ENCODE assay signal across 8 cellular contexts in genomic region chr19:57559008-57559403, GRCh38. TPM values are rescaled to one million over a fixed set of nuclear protein-coding genes. Genes with fewer than 3 reads are reported as not detected.
DNase-seq lines count a peak whose midpoint lies in the region; ATAC-seq and TF ChIP-seq lines count a peak whose summit lies in the region.

No MANE protein-coding gene starts in this region.

- H3K9ac ChIP-seq in SK-N-SH = peak overlapping the region; percentile 75
- peak overlapping the region; percentile 96 for H3K9ac ChIP-seq in mesendoderm (ENCODE audit: low read length)

- peaks cover 7% of the 10 kb centered on the region; the same call in 1 of the 2 replicates for H3K9me3 ChIP-seq in SK-N-SH
- peaks cover 3% of the 10 kb centered on the region for H3K9me3 ChIP-seq in effector memory CD4-positive, alpha-beta T cell (ENCODE audit: control insufficient read depth, low read length)
- peaks cover 0 to 64% (median 12%) of the 10 kb centered on the region in 4 donors for H3K9me3 ChIP-seq in tibial nerve

- no peak overlapping the region for H4K8ac ChIP-seq in mesendoderm (ENCODE audit: low read depth, low read length)

- H3K56ac ChIP-seq in mesendoderm (ENCODE audit: low read length) = peak overlapping the region; percentile 97

- no peak overlapping the region for H2BK5ac ChIP-seq in mesendoderm (ENCODE audit: low read length)

- H3K4ac ChIP-seq in mesendoderm (ENCODE audit: low read depth, low read length) = no peak overlapping the region

- peak overlapping the region; percentile 57 for H3K23ac ChIP-seq in mesendoderm (ENCODE audit: low read length)

- H3F3A ChIP-seq in SK-N-SH (replicated peaks; ENCODE audit: insufficient read depth) = no peaks in the 10 kb centered on the region

- ATAC-seq in HG02623 (IDR thresholded peaks at IDR 0.05; ENCODE audit: unreplicated experiment) (peak; percentile 20), GM19324 (IDR thresholded peaks at IDR 0.05; ENCODE audit: low FRiP score, unreplicated experiment) (no peak)

- peak overlapping the region; percentile 38 to 48; a peak in 2 of 4 replicates for H3K27ac ChIP-seq in SK-N-SH (ENCODE audit: low read depth in 2 of 2, low read length in 1 of 2)
- H3K27ac ChIP-seq in effector memory CD4-positive, alpha-beta T cell (ENCODE audit: insufficient read depth, low read length, poor library complexity, severe bottlenecking) = peak overlapping the region; percentile 52
- no peak overlapping the region for H3K27ac ChIP-seq in mesendoderm (ENCODE audit: low read depth, low read length)
- peak overlapping the region in 2 of 4 donors; percentile 67 to 75 for H3K27ac ChIP-seq in tibial nerve

- H4K20me1 ChIP-seq in SK-N-SH (ENCODE audit: insufficient read depth) = no peaks in the 10 kb centered on the region

- no peaks in the 10 kb centered on the region for H3K9me2 ChIP-seq in SK-N-SH

- TF ChIP-seq RAD21 in SK-N-SH (IDR thresholded peaks at IDR 0.05; ENCODE audit: low read length) = no peak

- peaks cover 12% of the 10 kb centered on the region for H3K79me1 ChIP-seq in mesendoderm (ENCODE audit: low read length)

- H2BK120ac ChIP-seq in mesendoderm (ENCODE audit: low read depth, low read length) = no peak overlapping the region

- no peak overlapping the region for H3K18ac ChIP-seq in mesendoderm (ENCODE audit: low read length)

- no peak overlapping the region for H2AK5ac ChIP-seq in mesendoderm (ENCODE audit: low read length)

- DNase-seq in DMS79 treated with DMSO at 0.1 percent for 48 hours (lab: John Stamatoyannopoulos, UW) = peak; percentile 14
- no peak for DNase-seq in DMS79 (lab: John Stamatoyannopoulos, UW)
- peak; percentile 54 for DNase-seq in SK-N-SH
- DNase-seq in effector memory CD4-positive, alpha-beta T cell = no peak
- DNase-seq in mesendoderm = peak; percentile 56
- no peak for DNase-seq in tibial nerve (ENCODE audit: low spot score in 2 of 2)

- H3K4me3 ChIP-seq in SK-N-SH (ENCODE audit: low read depth in 2 of 2, low read length in 1 of 2) = peak overlapping the region; percentile 97
- H3K4me3 ChIP-seq in effector memory CD4-positive, alpha-beta T cell (ENCODE audit: insufficient read depth, low read depth, low read length, poor library complexity, severe bottlenecking) = peak overlapping the region; percentile 83
- peak overlapping the region; percentile 97 for H3K4me3 ChIP-seq in mesendoderm (ENCODE audit: low read length)
- H3K4me3 ChIP-seq in tibial nerve = peak overlapping the region; percentile 69 to 97 (median 82)

- H3K27me3 ChIP-seq in SK-N-SH (ENCODE audit: insufficient read depth) (no peaks in the 10 kb centered on the region), mesendoderm (ENCODE audit: insufficient read depth, low read length, poor library complexity) (no peaks in the 10 kb centered on the region), tibial nerve (no peaks in the 10 kb centered on the region)
- no peaks in the 10 kb centered on the region for H3K27me3 ChIP-seq in effector memory CD4-positive, alpha-beta T cell (replicated peaks; ENCODE audit: control insufficient read depth, insufficient read depth, low read length, poor library complexity, severe bottlenecking)

- H3K79me2 ChIP-seq in SK-N-SH (ENCODE audit: insufficient read depth) = peaks cover 33% of the 10 kb centered on the region
- peaks cover 7% of the 10 kb centered on the region for H3K79me2 ChIP-seq in mesendoderm (ENCODE audit: control insufficient read depth, insufficient read depth, low read length)

- no peak overlapping the region for H4K5ac ChIP-seq in mesendoderm (ENCODE audit: low read length)

- H3K4me2 ChIP-seq in SK-N-SH = peak overlapping the region; percentile 88
- H3K4me2 ChIP-seq in mesendoderm (ENCODE audit: low read length) = peak overlapping the region; percentile 47

- TF ChIP-seq CTCF in SK-N-SH (IDR thresholded peaks at IDR 0.05) (no peak), tibial nerve (IDR thresholded peaks at IDR 0.05) (no peak)

- POLR2A ChIA-PET in SK-N-SH (lab: Yijun Ruan, JAX) = no interaction called here

- CTCF ChIA-PET in SK-N-SH (lab: Yijun Ruan, JAX) = no interaction called here

- H3K4me1 ChIP-seq in SK-N-SH (ENCODE audit: control insufficient read depth in 1 of 2, insufficient read depth in 2 of 2, low read depth in 1 of 2, low read length in 1 of 2) (peaks cover 0 to 8% of the 10 kb centered on the region in 2 experiments; a peak in 2 of 4 replicates), mesendoderm (ENCODE audit: control insufficient read depth, low read depth, low read length) (peaks cover 4% of the 10 kb centered on the region), tibial nerve (peaks cover 0 to 20% (median 6%) of the 10 kb centered on the region in 4 donors)
- no peaks in the 10 kb centered on the region for H3K4me1 ChIP-seq in effector memory CD4-positive, alpha-beta T cell (ENCODE audit: control insufficient read depth, insufficient read depth, low read length, poor library complexity, severe bottlenecking)

- no peak for TF ChIP-seq POLR2A in tibial nerve (IDR thresholded peaks at IDR 0.05)

- peak overlapping the region; percentile 75 for H2AFZ ChIP-seq in SK-N-SH (ENCODE audit: low read depth)

- H2BK15ac ChIP-seq in mesendoderm (replicated peaks; ENCODE audit: low read depth) = no peak overlapping the region

- no peak for TF ChIP-seq EP300 in SK-N-SH (IDR thresholded peaks at IDR 0.05; ENCODE audit: borderline replicate concordance in 1 of 2, low read depth in 1 of 2, low read length in 1 of 2)
- no peak for TF ChIP-seq EP300 in tibial nerve (IDR thresholded peaks at IDR 0.05)

- H3K36me3 ChIP-seq in SK-N-SH (replicated peaks in 1 of 2; ENCODE audit: control insufficient read depth in 1 of 2, insufficient read depth in 2 of 2, low read length in 1 of 2) (peaks cover 20 to 25% of the 10 kb centered on the region in 2 experiments), mesendoderm (ENCODE audit: control insufficient read depth, insufficient read depth, low read length) (no peaks in the 10 kb centered on the region), tibial nerve (peaks cover 0 to 40% (median 16%) of the 10 kb centered on the region in 3 donors)
- peaks cover 24% of the 10 kb centered on the region for H3K36me3 ChIP-seq in effector memory CD4-positive, alpha-beta T cell (ENCODE audit: control insufficient read depth, insufficient read depth, low read length)

- WGBS in SK-N-SH (ENCODE audit: low lambda C conversion rate) = 3% methylated on average over 20 of the region's 22 CpGs
- no CpG with 5 or more reads among the region's 22 CpGs for WGBS in mesendoderm (ENCODE audit: extremely low coverage, insufficient coverage, low lambda C conversion rate)
- 0 to 1% methylated on average over 19 to 22 of the region's 22 CpGs for WGBS in tibial nerve, 2 donors

TF ChIP-seq in SK-N-SH, 30 proteins besides CTCF, POLR2A, EP300 and RAD21:
- TF ChIP-seq PBX3 (IDR thresholded peaks at IDR 0.05) (no peak), SIN3A (IDR thresholded peaks at IDR 0.05; ENCODE audit: borderline replicate concordance, low read depth, low read length) (peak; percentile 4; the same call in 1 of the 2 replicates), MAX (IDR thresholded peaks at IDR 0.05; ENCODE audit: low read depth) (0 out of 2 replicates have a peak, but pooled peaks have one; percentile 32), JUND (IDR thresholded peaks at IDR 0.05) (no peak), NRF1 (IDR thresholded peaks at IDR 0.05; ENCODE audit: low read depth, low read length) (no peak), RXRA (IDR thresholded peaks at IDR 0.05; ENCODE audit: borderline replicate concordance, low read depth) (no peak)

RNA-seq across cellular contexts. Expression of gene ZNF550, which starts 0.7 kb away (rescaled TPM):
- polyA plus RNA-seq in SK-N-SH (2012; rRNA removed) = 5.7 and 7.1 TPM in 2 replicates
- polyA plus RNA-seq in SK-N-SH (2012; cell fraction: cytosol; rRNA removed) = 4.2 and 5.0 TPM in 2 replicates
- 7.7 and 12.2 TPM in 2 replicates for polyA plus RNA-seq in SK-N-SH (2012; cell fraction: nucleus; rRNA removed)
- 3.4 TPM for polyA plus RNA-seq in mesendoderm (2013, experiment 1 of 2)
- polyA plus RNA-seq in mesendoderm (2013, experiment 2 of 2) = 3.0 TPM
- total RNA-seq in tibial nerve = 10 to 100 TPM in 1 of 4 donors, 1 to 10 TPM in 3; 6.6 to 11.0 (median 8.0) TPM

RNA-seq across cellular contexts. Expression of gene ZNF416, which starts 19.7 kb away (rescaled TPM):
- 2.0 and 2.8 TPM in 2 replicates for polyA plus RNA-seq in SK-N-SH (2012; rRNA removed)
- 1.9 and 2.3 TPM in 2 replicates for polyA plus RNA-seq in SK-N-SH (2012; cell fraction: cytosol; rRNA removed)
- polyA plus RNA-seq in SK-N-SH (2012; cell fraction: nucleus; rRNA removed) = 2.1 and 3.4 TPM in 2 replicates
- polyA plus RNA-seq in mesendoderm (2013, experiment 1 of 2) = 6.9 TPM
- polyA plus RNA-seq in mesendoderm (2013, experiment 2 of 2) = 6.9 TPM
- 1 to 10 TPM; 2.4 to 6.0 (median 2.6) TPM for total RNA-seq in tibial nerve

RNA-seq across cellular contexts. Expression of gene ZIK1, which starts 24.9 kb away (rescaled TPM):
- 2.1 and 2.4 TPM in 2 replicates for polyA plus RNA-seq in SK-N-SH (2012; rRNA removed)
- 2.2 and 3.2 TPM in 2 replicates for polyA plus RNA-seq in SK-N-SH (2012; cell fraction: cytosol; rRNA removed)
- 3.0 TPM in 2 replicates for polyA plus RNA-seq in SK-N-SH (2012; cell fraction: nucleus; rRNA removed)
- polyA plus RNA-seq in mesendoderm (2013, experiment 1 of 2) = 26.0 TPM
- polyA plus RNA-seq in mesendoderm (2013, experiment 2 of 2) = 25.9 TPM
- 1 to 10 TPM; 3.0 to 7.6 (median 5.0) TPM for total RNA-seq in tibial nerve

RNA-seq across cellular contexts. Expression of gene ZNF549, which starts 31.9 kb away (rescaled TPM):
- polyA plus RNA-seq in SK-N-SH (2012; rRNA removed) = 2.4 and 3.3 TPM in 2 replicates
- polyA plus RNA-seq in SK-N-SH (2012; cell fraction: cytosol; rRNA removed) = 2.7 TPM in 2 replicates
- 3.1 and 6.3 TPM in 2 replicates for polyA plus RNA-seq in SK-N-SH (2012; cell fraction: nucleus; rRNA removed)
- polyA plus RNA-seq in mesendoderm (2013, experiment 1 of 2) = 4.6 TPM
- polyA plus RNA-seq in mesendoderm (2013, experiment 2 of 2) = 4.7 TPM
- total RNA-seq in tibial nerve = 1 to 10 TPM; 4.9 to 5.7 (median 5.0) TPM

RNA-seq across cellular contexts. Expression of gene ZNF530, which starts 40.7 kb away (rescaled TPM):
- polyA plus RNA-seq in SK-N-SH (2012; rRNA removed) = 4.4 and 4.6 TPM in 2 replicates
- 2.3 and 2.5 TPM in 2 replicates for polyA plus RNA-seq in SK-N-SH (2012; cell fraction: cytosol; rRNA removed)
- 6.0 and 6.3 TPM in 2 replicates for polyA plus RNA-seq in SK-N-SH (2012; cell fraction: nucleus; rRNA removed)
- polyA plus RNA-seq in mesendoderm (2013, experiment 1 of 2) = 4.8 TPM
- 4.6 TPM for polyA plus RNA-seq in mesendoderm (2013, experiment 2 of 2)
- total RNA-seq in tibial nerve = 1 to 10 TPM; 1.3 to 9.6 (median 3.0) TPM

Comparison
In these comparisons a context has a peak if more than half of its experiments do, and no peak if none do; other contexts are left out.
1. DNase-seq: peak in DMS79 treated with DMSO at 0.1 percent for 48 hours (single experiment), SK-N-SH (single experiment) and mesendoderm (single experiment); none in DMS79 (single experiment), effector memory CD4-positive, alpha-beta T cell (0 of 3) and tibial nerve (0 of 2).
2. Peak in every context shown above with its lines, with median percentiles within 50 percentile points of each other: H3K4me3 ChIP-seq.